8 cellular contexts compared by ENCODE assay signal in the genomic region with DNA sequence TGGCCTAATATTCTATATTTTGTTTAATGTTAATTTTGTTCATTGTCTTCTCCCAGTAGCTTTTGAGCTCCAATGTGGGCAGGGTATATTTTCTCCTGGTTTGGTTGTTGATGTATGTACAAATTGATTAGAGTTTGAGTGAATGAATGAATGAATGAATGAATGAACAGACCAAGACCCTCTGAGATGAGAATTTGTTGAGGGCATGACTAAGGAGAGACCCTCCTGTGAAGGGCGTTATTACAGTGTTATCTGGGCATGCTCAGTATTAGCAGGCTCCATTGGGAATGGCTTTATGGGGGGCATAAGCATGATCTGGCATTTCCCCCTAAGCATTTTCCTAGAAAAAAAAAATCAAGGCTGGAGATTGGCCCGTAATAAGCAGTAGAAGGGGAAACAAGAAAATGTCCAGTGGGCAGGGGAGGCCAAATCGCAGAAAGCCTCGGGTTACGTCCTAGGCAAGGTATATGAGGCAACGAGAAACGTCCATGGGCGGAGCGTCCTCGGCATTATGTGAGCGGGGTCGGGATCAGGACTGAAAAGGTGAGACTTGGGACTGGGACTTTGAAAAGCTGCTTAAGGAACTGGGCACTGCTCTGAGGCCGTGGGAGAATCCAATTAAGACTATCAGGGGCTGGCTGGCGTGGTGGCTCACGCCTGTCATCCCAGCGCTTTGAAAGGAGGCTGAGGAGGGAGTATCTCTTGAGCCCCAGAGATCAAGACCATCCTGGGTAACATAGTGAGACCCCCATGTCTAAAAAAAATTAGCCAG. TPM values are rescaled to one million over a fixed set of nuclear protein-coding genes. Genes with fewer than 3 reads are reported as not detected.
DNase-seq lines count a peak whose midpoint lies in the region; ATAC-seq and TF ChIP-seq lines count a peak whose summit lies in the region.

No MANE protein-coding gene starts in this region.

- no peak for TF ChIP-seq EP300 in upper lobe of left lung (IDR thresholded peaks at IDR 0.05)

- POLR2A ChIA-PET in activated CD4-positive, alpha-beta memory T cell treated with anti-CD3 and anti-CD28 coated beads, Interleukin-2, amount 10 ng/mL, durations not matched to agents 7 days and 5 days (lab: Charles Lee) = interaction anchor here (0.6 to 1.6 kb wide), 2 partner anchors 17 to 62 kb away, joined by 3 to 4 read pairs; a partner anchor contains a TSS

- H3K27ac ChIP-seq in upper lobe of left lung = no peak overlapping the region

- H3K4me3 Mint-ChIP-seq in activated naive CD4-positive, alpha-beta T cell treated with anti-CD3 and anti-CD28 coated beads, Interleukin-2, amount 50 U/mL, for 24 hours = peak overlapping the region; percentile 85
- peak overlapping the region; percentile 81 for H3K4me3 Mint-ChIP-seq in activated CD4-positive, alpha-beta memory T cell treated with anti-CD3 and anti-CD28 coated beads, Interleukin-2, amount 10 ng/mL, durations not matched to agents 7 days and 5 days

- TF ChIP-seq CTCF in upper lobe of left lung (IDR thresholded peaks at IDR 0.05) (no peak), lower leg skin (IDR thresholded peaks at IDR 0.05) (no peak)

- no peak for ATAC-seq in activated naive CD4-positive, alpha-beta T cell treated with anti-CD3 and anti-CD28 coated beads, Interleukin-2, amount 50 U/mL, for 72 hours
- ATAC-seq in left colon = peak; percentile 7
- ATAC-seq in upper lobe of left lung (ENCODE audit: low FRiP score in 2 of 2) = no peak

- no peaks in the 10 kb centered on the region for H3K36me3 Mint-ChIP-seq in activated naive CD4-positive, alpha-beta T cell treated with anti-CD3 and anti-CD28 coated beads, Interleukin-2, amount 50 U/mL, for 24 hours
- peaks cover 0 to 3% of the 10 kb centered on the region in 2 donors for H3K36me3 Mint-ChIP-seq in activated naive CD4-positive, alpha-beta T cell treated with anti-CD3 and anti-CD28 coated beads, Interleukin-2, amount 50 U/mL, for 72 hours
- peaks cover 15% of the 10 kb centered on the region for H3K36me3 Mint-ChIP-seq in activated CD4-positive, alpha-beta memory T cell treated with anti-CD3 and anti-CD28 coated beads, Interleukin-2, amount 10 ng/mL, durations not matched to agents 7 days and 5 days (ENCODE audit: low read depth)

- H3K4me3 ChIP-seq in upper lobe of left lung = peak overlapping the region; percentile 20 to 98 (median 95)
- no peak overlapping the region for H3K4me3 ChIP-seq in lower leg skin (ENCODE audit: low read depth, poor library complexity, severe bottlenecking)

- no peaks in the 10 kb centered on the region for H3K9me3 Mint-ChIP-seq in activated naive CD4-positive, alpha-beta T cell treated with anti-CD3 and anti-CD28 coated beads, Interleukin-2, amount 50 U/mL, for 24 hours
- H3K9me3 Mint-ChIP-seq in activated naive CD4-positive, alpha-beta T cell treated with anti-CD3 and anti-CD28 coated beads, Interleukin-2, amount 50 U/mL, for 72 hours = no peaks in the 10 kb centered on the region
- no peaks in the 10 kb centered on the region for H3K9me3 Mint-ChIP-seq in activated CD4-positive, alpha-beta memory T cell treated with anti-CD3 and anti-CD28 coated beads, Interleukin-2, amount 10 ng/mL, durations not matched to agents 7 days and 5 days

- WGBS in upper lobe of left lung, 2 donors = 41 to 56% methylated on average over 16 of the region's 16 CpGs
- 43 to 51% methylated on average over 16 of the region's 16 CpGs for WGBS in lower leg skin, 2 donors

- TF ChIP-seq POLR2A in upper lobe of left lung (IDR thresholded peaks at IDR 0.05) (no peak), lower leg skin (IDR thresholded peaks at IDR 0.05) (no peak)

- peaks cover 0 to 4% (median 2%) of the 10 kb centered on the region in 4 donors for H3K36me3 ChIP-seq in upper lobe of left lung

- no peaks in the 10 kb centered on the region for H3K9me3 ChIP-seq in upper lobe of left lung

- no peak for DNase-seq in activated naive CD4-positive, alpha-beta T cell treated with anti-CD3 and anti-CD28 coated beads, Interleukin-2, amount 50 U/mL, for 72 hours (ENCODE audit: low spot score in 2 of 2)
- DNase-seq in activated CD4-positive, alpha-beta memory T cell treated with anti-CD3 and anti-CD28 coated beads, Interleukin-2, amount 10 ng/mL, durations not matched to agents 7 days and 5 days = no peak
- DNase-seq in left colon (no peak), upper lobe of left lung (no peak), lower leg skin (ENCODE audit: low spot score in 2 of 2) (no peak), Ammon's horn (ENCODE audit: low spot score) (no peak), AG08395 (ENCODE audit: low spot score) (no peak)

- CTCF ChIA-PET in activated CD4-positive, alpha-beta memory T cell treated with anti-CD3 and anti-CD28 coated beads, Interleukin-2, amount 10 ng/mL, durations not matched to agents 7 days and 5 days (lab: Charles Lee) = interaction anchor here (0.9 kb wide), 1 partner anchor 157 kb away, joined by 3 read pairs; no protein-coding TSS in a partner anchor

- peaks cover 10 to 20% (median 14%) of the 10 kb centered on the region in 4 donors for H3K4me1 ChIP-seq in upper lobe of left lung

- peaks cover 13% of the 10 kb centered on the region for H3K4me1 Mint-ChIP-seq in activated naive CD4-positive, alpha-beta T cell treated with anti-CD3 and anti-CD28 coated beads, Interleukin-2, amount 50 U/mL, for 24 hours
- peaks cover 30% of the 10 kb centered on the region for H3K4me1 Mint-ChIP-seq in activated CD4-positive, alpha-beta memory T cell treated with anti-CD3 and anti-CD28 coated beads, Interleukin-2, amount 10 ng/mL, durations not matched to agents 7 days and 5 days

- intact Hi-C loops in left colon (cut with DNase I, micrococcal nuclease) = no loop called here
- intact Hi-C loops in lower leg skin (cut with DNase I; ENCODE audit: low total_unique reads) = no loop called here

- no peaks in the 10 kb centered on the region for H3K27me3 Mint-ChIP-seq in activated naive CD4-positive, alpha-beta T cell treated with anti-CD3 and anti-CD28 coated beads, Interleukin-2, amount 50 U/mL, for 24 hours
- no peaks in the 10 kb centered on the region for H3K27me3 Mint-ChIP-seq in activated CD4-positive, alpha-beta memory T cell treated with anti-CD3 and anti-CD28 coated beads, Interleukin-2, amount 10 ng/mL, durations not matched to agents 7 days and 5 days

- H3K27me3 ChIP-seq in upper lobe of left lung = no peaks in the 10 kb centered on the region

- no peak overlapping the region for H3K27ac Mint-ChIP-seq in activated naive CD4-positive, alpha-beta T cell treated with anti-CD3 and anti-CD28 coated beads, Interleukin-2, amount 50 U/mL, for 24 hours
- H3K27ac Mint-ChIP-seq in activated naive CD4-positive, alpha-beta T cell treated with anti-CD3 and anti-CD28 coated beads, Interleukin-2, amount 50 U/mL, for 72 hours = peak overlapping the region in 1 of 2 donors; percentile 76
- H3K27ac Mint-ChIP-seq in activated CD4-positive, alpha-beta memory T cell treated with anti-CD3 and anti-CD28 coated beads, Interleukin-2, amount 10 ng/mL, durations not matched to agents 7 days and 5 days = no peak overlapping the region

RNA-seq across cellular contexts. Expression of a gene that starts 0.9 kb away (rescaled TPM):
- total RNA-seq in activated naive CD4-positive, alpha-beta T cell treated with anti-CD3 and anti-CD28 coated beads, Interleukin-2, amount 50 U/mL, for 72 hours = 100 to 1,000 TPM in 1 of 2 donors, 10 to 100 TPM in 1; 38.7 to 106 TPM
- total RNA-seq in activated CD4-positive, alpha-beta memory T cell treated with anti-CD3 and anti-CD28 coated beads, Interleukin-2, amount 10 ng/mL, durations not matched to agents 7 days and 5 days = 10 to 100 TPM; 60.9 to 67.0 TPM
- total RNA-seq in left colon = 10 to 100 TPM in 1 of 2 donors, 1 to 10 TPM in 1; 9.7 to 10.1 TPM
- total RNA-seq in upper lobe of left lung = 100 to 1,000 TPM in 1 of 6 donors, 10 to 100 TPM in 3, 1 to 10 TPM in 2; 5.9 to 109 (median 14.5) TPM
- total RNA-seq in lower leg skin = 10 to 100 TPM in 2 of 4 donors, 1 to 10 TPM in 2; 3.6 to 25.7 (median 13.8) TPM

RNA-seq across cellular contexts. Expression of a gene that starts 16.5 kb away (rescaled TPM):
- total RNA-seq in activated naive CD4-positive, alpha-beta T cell treated with anti-CD3 and anti-CD28 coated beads, Interleukin-2, amount 50 U/mL, for 72 hours = 10 to 100 TPM; 28.3 to 49.4 TPM
- total RNA-seq in activated CD4-positive, alpha-beta memory T cell treated with anti-CD3 and anti-CD28 coated beads, Interleukin-2, amount 10 ng/mL, durations not matched to agents 7 days and 5 days = 10 to 100 TPM; 47.1 to 52.4 TPM
- 10 to 100 TPM; 16.8 to 19.5 TPM for total RNA-seq in left colon
- total RNA-seq in upper lobe of left lung = 10 to 100 TPM; 13.8 to 32.5 (median 19.5) TPM
- 10 to 100 TPM in 3 of 4 donors, 1 to 10 TPM in 1; 9.2 to 20.4 (median 12.9) TPM for total RNA-seq in lower leg skin

RNA-seq across cellular contexts. Expression of a gene that starts 17.6 kb away (rescaled TPM):
- under 1 TPM; 0.32 to 0.99 TPM for total RNA-seq in activated naive CD4-positive, alpha-beta T cell treated with anti-CD3 and anti-CD28 coated beads, Interleukin-2, amount 50 U/mL, for 72 hours
- total RNA-seq in activated CD4-positive, alpha-beta memory T cell treated with anti-CD3 and anti-CD28 coated beads, Interleukin-2, amount 10 ng/mL, durations not matched to agents 7 days and 5 days = under 1 TPM in 1 of 2 experiments, not detected in 1; 0.48 TPM
- total RNA-seq in left colon (10 to 100 TPM in 1 of 2 donors, 1 to 10 TPM in 1; 4.5 to 16.4 TPM), upper lobe of left lung (10 to 100 TPM in 4 of 6 donors, 1 to 10 TPM in 2; 4.2 to 46.2 (median 18.4) TPM), lower leg skin (1 to 10 TPM; 2.5 to 9.4 (median 3.9) TPM)

RNA-seq across cellular contexts. Expression of a gene that starts 26.1 kb away (rescaled TPM):
- 10 to 100 TPM; 11.2 to 25.0 TPM for total RNA-seq in activated naive CD4-positive, alpha-beta T cell treated with anti-CD3 and anti-CD28 coated beads, Interleukin-2, amount 50 U/mL, for 72 hours
- total RNA-seq in activated CD4-positive, alpha-beta memory T cell treated with anti-CD3 and anti-CD28 coated beads, Interleukin-2, amount 10 ng/mL, durations not matched to agents 7 days and 5 days = 10 to 100 TPM; 13.1 to 16.2 TPM
- total RNA-seq in left colon = 1 to 10 TPM; 5.9 to 6.1 TPM
- total RNA-seq in upper lobe of left lung = 10 to 100 TPM in 3 of 6 donors, 1 to 10 TPM in 3; 4.0 to 16.9 (median 10.9) TPM
- total RNA-seq in lower leg skin = 10 to 100 TPM in 2 of 4 donors, 1 to 10 TPM in 2; 4.7 to 15.0 (median 10.3) TPM

RNA-seq across cellular contexts. Expression of a gene that starts 29.0 kb away (rescaled TPM):
- 10 to 100 TPM; 43.2 to 49.4 TPM for total RNA-seq in activated naive CD4-positive, alpha-beta T cell treated with anti-CD3 and anti-CD28 coated beads, Interleukin-2, amount 50 U/mL, for 72 hours
- total RNA-seq in activated CD4-positive, alpha-beta memory T cell treated with anti-CD3 and anti-CD28 coated beads, Interleukin-2, amount 10 ng/mL, durations not matched to agents 7 days and 5 days = 10 to 100 TPM; 48.1 to 51.3 TPM
- total RNA-seq in left colon (10 to 100 TPM; 82.2 to 86.0 TPM), upper lobe of left lung (10 to 100 TPM; 43.4 to 60.9 (median 54.5) TPM), lower leg skin (10 to 100 TPM; 13.7 to 47.4 (median 30.8) TPM)
